1 cellular context compared by ENCODE assay signal in genomic region chr22:29799217-29799680, GRCh38.
TF ChIP-seq lines count a peak whose summit lies in the region.

No MANE protein-coding gene starts in this region.

TF ChIP-seq in K562, 482 proteins besides CTCF, POLR2A, EP300 and RAD21 (continued from another document and continues in another):
- TF ChIP-seq SIRT6 (IDR thresholded peaks at IDR 0.05; ENCODE audit: low read depth, low read length) (no peak), SIN3B (IDR thresholded peaks at IDR 0.05; ENCODE audit: low read depth) (no peak), ARNT (IDR thresholded peaks at IDR 0.05) (no peak), GATA2 (CRISPR knock-in tag; IDR thresholded peaks at IDR 0.05) (peak; percentile 80), ZNF224 (CRISPR knock-in tag; IDR thresholded peaks at IDR 0.05) (no peak), MTA2 (IDR thresholded peaks at IDR 0.05; ENCODE audit: low read depth) (peak; percentile 18; the same call in 1 of the 2 replicates), REST (CRISPR knock-in tag; IDR thresholded peaks at IDR 0.05; ENCODE audit: low read depth) (no peak), ZNF232 (CRISPR knock-in tag; IDR thresholded peaks at IDR 0.05) (no peak), MECOM (CRISPR knock-in tag; IDR thresholded peaks at IDR 0.05) (0 out of 2 replicates have a peak, but pooled peaks have one; percentile 42), POU5F1 (IDR thresholded peaks at IDR 0.05; ENCODE audit: borderline replicate concordance, low read depth, low read length, partially characterized antibody) (no peak), ZNF75A (CRISPR knock-in tag; IDR thresholded peaks at IDR 0.05) (no peak), NEUROD1 (IDR thresholded peaks at IDR 0.05; ENCODE audit: borderline replicate concordance, low read depth, low read length, partially characterized antibody) (peak; percentile 19), ZNF133 (CRISPR knock-in tag; IDR thresholded peaks at IDR 0.05) (no peak), HOMEZ (CRISPR knock-in tag; IDR thresholded peaks at IDR 0.05) (no peak), ATF2 (CRISPR knock-in tag; IDR thresholded peaks at IDR 0.05) (no peak), ZFP1 (CRISPR knock-in tag; IDR thresholded peaks at IDR 0.05) (no peak), KHSRP (IDR thresholded peaks at IDR 0.05) (no peak), ZNF184 (CRISPR knock-in tag; IDR thresholded peaks at IDR 0.05) (no peak), PYGO2 (tag; IDR thresholded peaks at IDR 0.05) (no peak), ZNF354B (CRISPR knock-in tag; IDR thresholded peaks at IDR 0.05) (no peak), ZBTB5 (IDR thresholded peaks at IDR 0.05) (no peak), CBX1 (IDR thresholded peaks at IDR 0.05; ENCODE audit: low read depth) (no peak), HIVEP1 (CRISPR knock-in tag; IDR thresholded peaks at IDR 0.05) (no peak), STAT5A (IDR thresholded peaks at IDR 0.05; ENCODE audit: borderline replicate concordance, low read length) (no peak), NFIC (IDR thresholded peaks at IDR 0.05) (peak; percentile 70), SMAD1 (IDR thresholded peaks at IDR 0.05; ENCODE audit: low read depth, low read length, partially characterized antibody) (no peak), DPF2 (IDR thresholded peaks at IDR 0.05) (peak; percentile 91), RBM22 (IDR thresholded peaks at IDR 0.05; ENCODE audit: low read depth, low read length, poor library complexity, severe bottlenecking) (no peak), ARID3B (CRISPR knock-in tag; IDR thresholded peaks at IDR 0.05; ENCODE audit: borderline replicate concordance) (no peak), CXXC5 (CRISPR knock-in tag; IDR thresholded peaks at IDR 0.05) (peak; percentile 56; the same call in 1 of the 2 replicates), ZNF280A (IDR thresholded peaks at IDR 0.05; ENCODE audit: low read depth, partially characterized antibody) (no peak), SRSF3 (IDR thresholded peaks at IDR 0.05; ENCODE audit: insufficient read depth, low read length) (no peak), KLF10 (CRISPR knock-in tag; IDR thresholded peaks at IDR 0.05) (no peak), ELF4 (CRISPR knock-in tag; IDR thresholded peaks at IDR 0.05) (no peak), NELFE (IDR thresholded peaks at IDR 0.05; ENCODE audit: insufficient read depth, insufficient read length) (no peak), ZBTB43 (CRISPR knock-in tag; IDR thresholded peaks at IDR 0.05) (no peak), ZNF197 (CRISPR knock-in tag; IDR thresholded peaks at IDR 0.05; ENCODE audit: low read depth) (no peak), ZNF449 (CRISPR knock-in tag; IDR thresholded peaks at IDR 0.05) (no peak), ZNF76 (CRISPR knock-in tag; IDR thresholded peaks at IDR 0.05; ENCODE audit: borderline replicate concordance) (no peak), ELF1 (tag; IDR thresholded peaks at IDR 0.05) (0 out of 2 replicates have a peak, but pooled peaks have one; percentile 28), NBN (IDR thresholded peaks at IDR 0.05; ENCODE audit: low read depth) (no peak), BRD4 (IDR thresholded peaks at IDR 0.05) (no peak), TRIM25 (IDR thresholded peaks at IDR 0.05; ENCODE audit: borderline replicate concordance) (no peak), TEAD4 (IDR thresholded peaks at IDR 0.05; ENCODE audit: low read length) (peak; percentile 39; the same call in 1 of the 2 replicates), TEAD4 (CRISPR knock-in tag; IDR thresholded peaks at IDR 0.05; ENCODE audit: borderline replicate concordance) (no peak), GTF2F1 (IDR thresholded peaks at IDR 0.05; ENCODE audit: low read depth, low read length) (no peak), RBM39 (optimal IDR thresholded peaks at IDR 0.05; ENCODE audit: low read depth, low read length) (no peak), ZC3H11A (IDR thresholded peaks at IDR 0.05; ENCODE audit: low read depth, low read length) (no peak), ESRRB (CRISPR knock-in tag; IDR thresholded peaks at IDR 0.05; ENCODE audit: borderline replicate concordance) (no peak), HINFP (tag; conservative IDR thresholded peaks at IDR 0.05; ENCODE audit: low read depth) (no peak), CHD2 (IDR thresholded peaks at IDR 0.05; ENCODE audit: low read depth, low read length) (no peak), EGR1 (conservative IDR thresholded peaks at IDR 0.05) (no peak), POLR3A (IDR thresholded peaks at IDR 0.05; ENCODE audit: borderline replicate concordance, extremely low read depth, insufficient read depth, insufficient read length) (no peak)
